ENCODE assay signal across 1 cellular context in genomic region chr9:21967169-21967568, GRCh38.
TF ChIP-seq lines count a peak whose summit lies in the region.

No MANE protein-coding gene starts in this region.

TF ChIP-seq in endothelial cell of umbilical vein, 7 proteins besides CTCF, POLR2A, EP300 and RAD21:
- no peak for TF ChIP-seq POLR2AphosphoS5 (IDR thresholded peaks at IDR 0.05; ENCODE audit: insufficient read depth, low read depth, low read length)
- TF ChIP-seq EZH2 (IDR thresholded peaks at IDR 0.05; ENCODE audit: borderline replicate concordance, low read depth, low read length, severe bottlenecking), result peak; percentile 57
